8 cellular contexts compared by ENCODE assay signal in genomic region chr22:46674367-46674781, GRCh38. TPM values are rescaled to one million over a fixed set of nuclear protein-coding genes. Genes with fewer than 3 reads are reported as not detected.
A peak's percentile ranks its signal among the peaks of the same experiment; 100 is the strongest.
DNase-seq lines count a peak whose midpoint lies in the region; ATAC-seq and TF ChIP-seq lines count a peak whose summit lies in the region.

No MANE protein-coding gene starts in this region.

- peaks cover 78% of the 10 kb centered on the region for H4K20me1 ChIP-seq in BLaER1
- H4K20me1 ChIP-seq in GM23338 (replicated peaks; ENCODE audit: insufficient read depth): no peaks in the 10 kb centered on the region

- no peaks in the 10 kb centered on the region for H3K9me3 ChIP-seq in BLaER1

- H3K27me3 Mint-ChIP-seq in central memory CD8-positive, alpha-beta T cell: no peaks in the 10 kb centered on the region
- peaks cover 12% of the 10 kb centered on the region for H3K27me3 Mint-ChIP-seq in GM23338 (ENCODE audit: insufficient read depth, low read depth, poor library complexity)

- H3K27me3 ChIP-seq in BLaER1: no peaks in the 10 kb centered on the region
- H3K27me3 ChIP-seq in GM23338 (ENCODE audit: insufficient read depth): no peaks in the 10 kb centered on the region

- H3K4me3 Mint-ChIP-seq in central memory CD8-positive, alpha-beta T cell: peak overlapping the region; percentile 83
- no peak overlapping the region for H3K4me3 Mint-ChIP-seq in GM23338

- H3K27ac Mint-ChIP-seq in central memory CD8-positive, alpha-beta T cell (ENCODE audit: low read depth): peak overlapping the region; percentile 96
- no peak overlapping the region for H3K27ac Mint-ChIP-seq in GM23338

- H3F3A ChIP-seq in GM23338 (replicated peaks; ENCODE audit: low read depth): no peaks in the 10 kb centered on the region

- peak overlapping the region; percentile 87 for H3K27ac ChIP-seq in BLaER1
- no peak overlapping the region for H3K27ac ChIP-seq in GM23338 (ENCODE audit: low read depth)

- ATAC-seq in activated CD4-positive, CD25-positive, alpha-beta regulatory T cell treated with anti-CD3 and anti-CD28 coated beads, Interleukin-2, amount 50 U/mL, for 24 hours: peak; percentile 86 to 88
- ATAC-seq in central memory CD8-positive, alpha-beta T cell (replicated peaks; ENCODE audit: extremely low read depth, poor library complexity, severe bottlenecking): peak; percentile 91
- no peak for ATAC-seq in GM23338
- ATAC-seq in GM19395 (IDR thresholded peaks at IDR 0.05; ENCODE audit: unreplicated experiment): no peak

- H3K36me3 ChIP-seq in BLaER1: peaks cover 58% of the 10 kb centered on the region
- no peaks in the 10 kb centered on the region for H3K36me3 ChIP-seq in GM23338 (ENCODE audit: insufficient read depth)

- no peak overlapping the region for H2AFZ ChIP-seq in GM23338

- no peak for TF ChIP-seq CTCF in GM23338 (conservative IDR thresholded peaks at IDR 0.05; ENCODE audit: low read depth in 2 of 2)

- H3K36me3 Mint-ChIP-seq in central memory CD8-positive, alpha-beta T cell (ENCODE audit: insufficient read depth): peaks cover 11% of the 10 kb centered on the region
- no peaks in the 10 kb centered on the region; the same call in 2 of the 3 replicates for H3K36me3 Mint-ChIP-seq in GM23338 (ENCODE audit: low read depth)

- H3K79me2 ChIP-seq in GM23338 (replicated peaks; ENCODE audit: insufficient read depth): no peaks in the 10 kb centered on the region

- H3K4me3 ChIP-seq in BLaER1 (peak overlapping the region; percentile 66), GM23338 (no peak overlapping the region)

- peaks cover 10% of the 10 kb centered on the region for H3K4me1 Mint-ChIP-seq in central memory CD8-positive, alpha-beta T cell
- no peaks in the 10 kb centered on the region for H3K4me1 Mint-ChIP-seq in GM23338

- H3K4me2 ChIP-seq in BLaER1: peak overlapping the region; percentile 98
- no peak overlapping the region for H3K4me2 ChIP-seq in GM23338

- H3K9ac ChIP-seq in BLaER1: peak overlapping the region; percentile 79

- H3K4me1 ChIP-seq in BLaER1: peaks cover 97% of the 10 kb centered on the region
- no peaks in the 10 kb centered on the region for H3K4me1 ChIP-seq in GM23338 (ENCODE audit: insufficient read depth)

- no peaks in the 10 kb centered on the region for H3K9me2 ChIP-seq in GM23338 (ENCODE audit: insufficient read depth)

- DNase-seq in central memory CD8-positive, alpha-beta T cell (ENCODE audit: low spot score in 2 of 2): peak; percentile 55 to 81
- peak; percentile 89 to 98 for DNase-seq in stimulated activated CD4-positive, alpha-beta T cell treated with anti-CD3 and anti-CD28 coated beads, Interleukin-12 subunit alpha, Interleukin-12 subunit beta, amount 100 ng/mL, for 24 hours (ENCODE audit: low read depth in 2 of 2)
- no peak for DNase-seq in GM23338 (ENCODE audit: low spot score)
- DNase-seq in mesenteric fat pad (ENCODE audit: low spot score): no peak
- DNase-seq in A172 (ENCODE audit: low spot score): no peak

- no peaks in the 10 kb centered on the region for H3K9me3 Mint-ChIP-seq in central memory CD8-positive, alpha-beta T cell
- H3K9me3 Mint-ChIP-seq in GM23338: no peaks in the 10 kb centered on the region

TF ChIP-seq in GM23338, 12 proteins besides CTCF, POLR2A, EP300 and RAD21 (continues in another document):
- TF ChIP-seq EZH2phosphoT487 (IDR thresholded peaks at IDR 0.05; ENCODE audit: unreplicated experiment) (no peak), ZNF114 (CRISPR knock-in tag; IDR thresholded peaks at IDR 0.05) (no peak), STAT1 (IDR thresholded peaks at IDR 0.05; ENCODE audit: unreplicated experiment) (no peak), JUNB (IDR thresholded peaks at IDR 0.05; ENCODE audit: unreplicated experiment) (no peak), ZNF331 (CRISPR knock-in tag; IDR thresholded peaks at IDR 0.05; ENCODE audit: low read depth) (no peak), NANOG (IDR thresholded peaks at IDR 0.05; ENCODE audit: borderline replicate concordance) (no peak), ETS1 (IDR thresholded peaks at IDR 0.05) (no peak), POLR2AphosphoS5 (IDR thresholded peaks at IDR 0.05; ENCODE audit: low read depth) (no peak), EZH2 (IDR thresholded peaks at IDR 0.05; ENCODE audit: low read depth, unreplicated experiment) (no peak), CREB1 (CRISPR knock-in tag; IDR thresholded peaks at IDR 0.05; ENCODE audit: low read depth) (no peak), ZNF462 (CRISPR knock-in tag; IDR thresholded peaks at IDR 0.05) (no peak)

RNA-seq across cellular contexts. Expression of gene GRAMD4, which starts 54.2 kb away (rescaled TPM):
- total RNA-seq in GM23338 (2014; rRNA removed; shearing (Covaris generic)): 19.7 and 81.8 TPM in 2 replicates
- polyA plus RNA-seq in GM23338 (2016; fragmentation: Nextera tagmentation; extraction: Ambion mirVana): 2.7 and 3.1 TPM in 2 replicates
- 37.8 TPM for total RNA-seq in mesenteric fat pad
- total RNA-seq in A172 (2014; rRNA removed; shearing (Covaris generic)): 12.9 and 106 TPM in 2 replicates

Comparison
In these comparisons a context has a peak if more than half of its experiments do, and no peak if none do; other contexts are left out.
1. ATAC-seq: peak in activated CD4-positive, CD25-positive, alpha-beta regulatory T cell treated with anti-CD3 and anti-CD28 coated beads, Interleukin-2, amount 50 U/mL, for 24 hours (2 of 2) and central memory CD8-positive, alpha-beta T cell (single experiment); none in GM23338 (single experiment) and GM19395 (single experiment).
2. DNase-seq: peak in central memory CD8-positive, alpha-beta T cell (2 of 2) and stimulated activated CD4-positive, alpha-beta T cell treated with anti-CD3 and anti-CD28 coated beads, Interleukin-12 subunit alpha, Interleukin-12 subunit beta, amount 100 ng/mL, for 24 hours (2 of 2); none in GM23338 (single experiment), mesenteric fat pad (single experiment) and A172 (single experiment).